9 cellular contexts compared by ENCODE assay signal in genomic region chr10:61286695-61287094, GRCh38.
DNase-seq lines count a peak whose midpoint lies in the region; ATAC-seq and FAIRE-seq lines count a peak whose summit lies in the region.
"Had no signal": no experiment of that assay in that cellular context is flagged by ENCODE, and none has a peak within 500 bp of the region (broad histone marks: within the 10 kb centered on the region; RNA-seq: fewer than 3 reads in every experiment).

No MANE protein-coding gene starts in this region.

- peak overlapping the region; percentile 48 for H3K4me3 Mint-ChIP-seq in activated CD4-positive, alpha-beta T cell treated with anti-CD3 and anti-CD28 coated beads, Interleukin-2, amount 10 ng/mL, durations not matched to agents 7 days and 5 days
- H3K4me3 Mint-ChIP-seq: nephron had no signal

- H3K4me3 ChIP-seq in small intestine (ENCODE audit: low read depth in 1 of 2, low read length in 2 of 2): no peak overlapping the region

- 62 to 76% (median 68%) methylated on average over 3 of the region's 3 CpGs for WGBS in small intestine, 3 donors

- peak; percentile 100 for ATAC-seq in HG02588 (IDR thresholded peaks at IDR 0.05; ENCODE audit: unreplicated experiment)

- DNase-seq in activated CD4-positive, alpha-beta T cell treated with anti-CD3 and anti-CD28 coated beads, Interleukin-2, amount 10 ng/mL, durations not matched to agents 7 days and 5 days: peak; percentile 66
- no peak for DNase-seq in activated CD4-positive, alpha-beta T cell treated with anti-CD3 and anti-CD28 coated beads for 1 hour
- DNase-seq in small intestine (peak; percentile 59), NCI-H1694 (lab: John Stamatoyannopoulos, UW) (no peak), DMS153 (lab: John Stamatoyannopoulos, UW) (no peak), NCI-H1436 treated with DMSO at 0.1 percent for 48 hours (lab: John Stamatoyannopoulos, UW) (no peak)

- CTCF ChIA-PET in activated CD4-positive, alpha-beta T cell treated with anti-CD3 and anti-CD28 coated beads, Interleukin-2, amount 10 ng/mL, durations not matched to agents 7 days and 5 days (lab: Charles Lee): no interaction called here

- H3K4me1 ChIP-seq in small intestine (ENCODE audit: control insufficient read depth in 2 of 2, insufficient read depth in 1 of 2, low read depth in 1 of 2, low read length in 1 of 2): no peaks in the 10 kb centered on the region

- no peaks in the 10 kb centered on the region for H3K27me3 ChIP-seq in small intestine (ENCODE audit: control insufficient read depth in 2 of 2, insufficient read depth in 2 of 2, low read length in 2 of 2)

- H3K36me3 Mint-ChIP-seq in activated CD4-positive, alpha-beta T cell treated with anti-CD3 and anti-CD28 coated beads, Interleukin-2, amount 10 ng/mL, durations not matched to agents 7 days and 5 days (ENCODE audit: low read depth): peaks cover 11% of the 10 kb centered on the region

- H3K27ac Mint-ChIP-seq in activated CD4-positive, alpha-beta T cell treated with anti-CD3 and anti-CD28 coated beads, Interleukin-2, amount 10 ng/mL, durations not matched to agents 7 days and 5 days: peak overlapping the region; percentile 65
- H3K27ac Mint-ChIP-seq: nephron had no signal

- H3K36me3 ChIP-seq in KOPT-K1 (ENCODE audit: insufficient read depth, low read length) (no peaks in the 10 kb centered on the region), small intestine (ENCODE audit: control insufficient read depth in 2 of 2, insufficient read depth in 2 of 2, low read length in 2 of 2) (no peaks in the 10 kb centered on the region)

- peaks cover 45% of the 10 kb centered on the region for H3K9me3 ChIP-seq in KOPT-K1 (ENCODE audit: insufficient read depth, low read length, poor library complexity, severe bottlenecking)
- H3K9me3 ChIP-seq in small intestine (ENCODE audit: control insufficient read depth, low read depth): no peaks in the 10 kb centered on the region

- POLR2A ChIA-PET in activated CD4-positive, alpha-beta T cell treated with anti-CD3 and anti-CD28 coated beads, Interleukin-2, amount 10 ng/mL, durations not matched to agents 7 days and 5 days (lab: Charles Lee): no interaction called here

- H3K27ac ChIP-seq in KOPT-K1 (ENCODE audit: low read depth, low read length, poor library complexity, severe bottlenecking): peak overlapping the region; percentile 77
- no peak overlapping the region for H3K27ac ChIP-seq in small intestine (ENCODE audit: low read depth in 1 of 2, low read length in 1 of 2)

- H3K9me3 Mint-ChIP-seq in activated CD4-positive, alpha-beta T cell treated with anti-CD3 and anti-CD28 coated beads, Interleukin-2, amount 10 ng/mL, durations not matched to agents 7 days and 5 days: peaks cover 12% of the 10 kb centered on the region

- H3K4me1 Mint-ChIP-seq in activated CD4-positive, alpha-beta T cell treated with anti-CD3 and anti-CD28 coated beads, Interleukin-2, amount 10 ng/mL, durations not matched to agents 7 days and 5 days: peaks cover 40% of the 10 kb centered on the region

- no peak for FAIRE-seq in small intestine (lab: Jason Lieb, UNC)

- H3K27me3 Mint-ChIP-seq in activated CD4-positive, alpha-beta T cell treated with anti-CD3 and anti-CD28 coated beads, Interleukin-2, amount 10 ng/mL, durations not matched to agents 7 days and 5 days: peaks cover 9% of the 10 kb centered on the region

Comparison
In these comparisons a context has a peak if more than half of its experiments do, and no peak if none do; other contexts are left out.
1. DNase-seq: peak in activated CD4-positive, alpha-beta T cell treated with anti-CD3 and anti-CD28 coated beads, Interleukin-2, amount 10 ng/mL, durations not matched to agents 7 days and 5 days (single experiment) and small intestine (single experiment); none in activated CD4-positive, alpha-beta T cell treated with anti-CD3 and anti-CD28 coated beads for 1 hour (single experiment), NCI-H1694 (single experiment), DMS153 (single experiment) and NCI-H1436 treated with DMSO at 0.1 percent for 48 hours (single experiment).